In the genomic region with DNA sequence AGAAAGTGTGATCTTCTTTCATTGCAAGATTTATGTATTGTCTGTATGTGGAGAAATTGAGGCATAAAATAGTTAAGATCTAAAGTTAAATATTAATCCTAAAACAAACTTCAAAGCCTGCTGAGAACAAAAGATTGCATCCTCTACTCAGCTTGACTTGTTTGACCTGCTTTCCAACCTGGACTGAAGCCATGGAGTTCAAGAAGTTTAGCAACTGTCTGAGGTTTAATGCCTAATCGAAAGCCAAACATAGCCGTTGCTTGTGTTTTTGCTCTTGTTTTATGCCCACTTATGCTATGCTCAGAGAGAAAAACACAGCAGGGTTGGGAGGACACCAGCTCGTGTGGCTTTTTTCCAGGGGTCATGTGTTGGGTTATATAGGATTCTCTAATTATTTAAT, we compare ENCODE assay signal across 1 cellular context.
TF ChIP-seq lines count a peak whose summit lies in the region.

No MANE protein-coding gene starts in this region.

TF ChIP-seq in HepG2, 621 proteins besides CTCF, POLR2A, EP300 and RAD21 (continued from another document and continues in another):
- TF ChIP-seq, protein P1, sequence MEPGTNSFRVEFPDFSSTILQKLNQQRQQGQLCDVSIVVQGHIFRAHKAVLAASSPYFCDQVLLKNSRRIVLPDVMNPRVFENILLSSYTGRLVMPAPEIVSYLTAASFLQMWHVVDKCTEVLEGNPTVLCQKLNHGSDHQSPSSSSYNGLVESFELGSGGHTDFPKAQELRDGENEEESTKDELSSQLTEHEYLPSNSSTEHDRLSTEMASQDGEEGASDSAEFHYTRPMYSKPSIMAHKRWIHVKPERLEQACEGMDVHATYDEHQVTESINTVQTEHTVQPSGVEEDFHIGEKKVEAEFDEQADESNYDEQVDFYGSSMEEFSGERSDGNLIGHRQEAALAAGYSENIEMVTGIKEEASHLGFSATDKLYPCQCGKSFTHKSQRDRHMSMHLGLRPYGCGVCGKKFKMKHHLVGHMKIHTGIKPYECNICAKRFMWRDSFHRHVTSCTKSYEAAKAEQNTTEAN (CRISPR knock-in tag; conservative IDR thresholded peaks at IDR 0.05), result no peak
- TF ChIP-seq ESRRA (CRISPR knock-in tag; IDR thresholded peaks at IDR 0.05; ENCODE audit: low read depth) (no peak), EHMT2 (IDR thresholded peaks at IDR 0.05; ENCODE audit: borderline replicate concordance, low read depth, low read length) (0 out of 2 replicates have a peak, but pooled peaks have one; percentile 36), JUND (CRISPR knock-in tag; IDR thresholded peaks at IDR 0.05) (no peak), CEBPB (IDR thresholded peaks at IDR 0.05; ENCODE audit: borderline replicate concordance, low read depth, low read length) (peak; percentile 41; the same call in 1 of the 2 replicates), FOXK1 (CRISPR knock-in tag; IDR thresholded peaks at IDR 0.05; ENCODE audit: borderline replicate concordance, low read depth) (no peak), ZNF510 (CRISPR knock-in tag; IDR thresholded peaks at IDR 0.05; ENCODE audit: low read depth) (no peak), NCOA5 (CRISPR knock-in tag; IDR thresholded peaks at IDR 0.05) (no peak), U2AF2 (IDR thresholded peaks at IDR 0.05; ENCODE audit: low read depth, low read length) (no peak), NFYC (CRISPR knock-in tag; IDR thresholded peaks at IDR 0.05) (no peak), ZNF136 (CRISPR knock-in tag; IDR thresholded peaks at IDR 0.05; ENCODE audit: low read depth) (no peak), ZNF891 (CRISPR knock-in tag; IDR thresholded peaks at IDR 0.05) (no peak), POLR2AphosphoS5 (IDR thresholded peaks at IDR 0.05; ENCODE audit: low read depth, low read length) (no peak), ZNF20 (CRISPR knock-in tag; IDR thresholded peaks at IDR 0.05) (no peak), ZNF367 (CRISPR knock-in tag; IDR thresholded peaks at IDR 0.05; ENCODE audit: borderline replicate concordance) (no peak), ATM (IDR thresholded peaks at IDR 0.05; ENCODE audit: borderline replicate concordance) (no peak), STAT5B (CRISPR knock-in tag; IDR thresholded peaks at IDR 0.05) (no peak), RXRB (CRISPR knock-in tag; IDR thresholded peaks at IDR 0.05; ENCODE audit: borderline replicate concordance) (0 out of 2 replicates have a peak, but pooled peaks have one; percentile 13), MTF2 (CRISPR knock-in tag; IDR thresholded peaks at IDR 0.05; ENCODE audit: borderline replicate concordance) (no peak), SETDB1 (CRISPR knock-in tag; IDR thresholded peaks at IDR 0.05; ENCODE audit: borderline replicate concordance) (no peak), ZNF724P (CRISPR knock-in tag; IDR thresholded peaks at IDR 0.05; ENCODE audit: borderline replicate concordance) (no peak), BHLHE40 (IDR thresholded peaks at IDR 0.05; ENCODE audit: low read length) (no peak), ZNF335 (CRISPR knock-in tag; IDR thresholded peaks at IDR 0.05) (no peak), ZNF260 (CRISPR knock-in tag; IDR thresholded peaks at IDR 0.05; ENCODE audit: borderline replicate concordance, low read depth) (no peak), ZC3H13 (CRISPR knock-in tag; IDR thresholded peaks at IDR 0.05) (no peak), ZNF331 (CRISPR knock-in tag; IDR thresholded peaks at IDR 0.05) (0 out of 2 replicates have a peak, but pooled peaks have one; percentile 11), ZNF205 (CRISPR knock-in tag; IDR thresholded peaks at IDR 0.05) (no peak), SOX5 (CRISPR knock-in tag; IDR thresholded peaks at IDR 0.05; ENCODE audit: borderline replicate concordance) (peak; percentile 96), CBFB (CRISPR knock-in tag; IDR thresholded peaks at IDR 0.05) (no peak), ZNF772 (CRISPR knock-in tag; IDR thresholded peaks at IDR 0.05) (no peak), ZNF792 (CRISPR knock-in tag; IDR thresholded peaks at IDR 0.05) (no peak), MED1 (CRISPR knock-in tag; IDR thresholded peaks at IDR 0.05) (0 out of 2 replicates have a peak, but pooled peaks have one; percentile 14), ZSCAN25 (CRISPR knock-in tag; IDR thresholded peaks at IDR 0.05) (no peak), CREB1 (IDR thresholded peaks at IDR 0.05) (no peak), CREB1 (CRISPR knock-in tag; IDR thresholded peaks at IDR 0.05) (0 out of 2 replicates have a peak, but pooled peaks have one; percentile 17), SMAD3 (CRISPR knock-in tag; IDR thresholded peaks at IDR 0.05) (no peak), ZNF383 (CRISPR knock-in tag; IDR thresholded peaks at IDR 0.05; ENCODE audit: borderline replicate concordance) (no peak), ZNF644 (CRISPR knock-in tag; IDR thresholded peaks at IDR 0.05; ENCODE audit: low read depth) (peak; percentile 53; the same call in 1 of the 2 replicates), ZNF333 (CRISPR knock-in tag; IDR thresholded peaks at IDR 0.05; ENCODE audit: borderline replicate concordance) (no peak), ZFP37 (CRISPR knock-in tag; IDR thresholded peaks at IDR 0.05; ENCODE audit: borderline replicate concordance) (no peak), ZMYM3 (CRISPR knock-in tag; IDR thresholded peaks at IDR 0.05) (no peak), ZNF746 (CRISPR knock-in tag; IDR thresholded peaks at IDR 0.05) (no peak), ZNF773 (CRISPR knock-in tag; IDR thresholded peaks at IDR 0.05; ENCODE audit: borderline replicate concordance) (no peak), SMARCC2 (IDR thresholded peaks at IDR 0.05) (no peak), GATAD1 (CRISPR knock-in tag; IDR thresholded peaks at IDR 0.05) (no peak)
- TF ChIP-seq, protein P2, sequence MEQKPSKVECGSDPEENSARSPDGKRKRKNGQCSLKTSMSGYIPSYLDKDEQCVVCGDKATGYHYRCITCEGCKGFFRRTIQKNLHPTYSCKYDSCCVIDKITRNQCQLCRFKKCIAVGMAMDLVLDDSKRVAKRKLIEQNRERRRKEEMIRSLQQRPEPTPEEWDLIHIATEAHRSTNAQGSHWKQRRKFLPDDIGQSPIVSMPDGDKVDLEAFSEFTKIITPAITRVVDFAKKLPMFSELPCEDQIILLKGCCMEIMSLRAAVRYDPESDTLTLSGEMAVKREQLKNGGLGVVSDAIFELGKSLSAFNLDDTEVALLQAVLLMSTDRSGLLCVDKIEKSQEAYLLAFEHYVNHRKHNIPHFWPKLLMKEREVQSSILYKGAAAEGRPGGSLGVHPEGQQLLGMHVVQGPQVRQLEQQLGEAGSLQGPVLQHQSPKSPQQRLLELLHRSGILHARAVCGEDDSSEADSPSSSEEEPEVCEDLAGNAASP (CRISPR knock-in tag; IDR thresholded peaks at IDR 0.05; ENCODE audit: borderline replicate concordance), result peak; percentile 45; the same call in 1 of the 2 replicates
- TF ChIP-seq, protein P3, sequence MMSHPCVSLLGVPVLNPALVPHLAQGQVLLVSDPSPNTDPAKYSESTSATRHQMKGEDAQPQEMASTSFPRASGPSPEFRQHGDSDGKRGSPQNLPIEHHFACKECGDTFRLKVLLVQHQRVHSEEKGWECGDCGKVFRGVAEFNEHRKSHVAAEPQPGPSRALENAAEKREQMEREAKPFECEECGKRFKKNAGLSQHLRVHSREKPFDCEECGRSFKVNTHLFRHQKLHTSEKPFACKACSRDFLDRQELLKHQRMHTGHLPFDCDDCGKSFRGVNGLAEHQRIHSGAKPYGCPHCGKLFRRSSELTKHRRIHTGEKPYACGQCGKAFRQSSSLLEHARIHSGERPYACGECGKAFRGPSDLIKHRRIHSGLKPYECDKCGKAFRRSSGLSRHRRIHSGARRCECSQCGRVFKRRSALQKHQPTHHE (CRISPR knock-in tag; IDR thresholded peaks at IDR 0.05; ENCODE audit: borderline replicate concordance), result no peak
- TF ChIP-seq, protein P4, sequence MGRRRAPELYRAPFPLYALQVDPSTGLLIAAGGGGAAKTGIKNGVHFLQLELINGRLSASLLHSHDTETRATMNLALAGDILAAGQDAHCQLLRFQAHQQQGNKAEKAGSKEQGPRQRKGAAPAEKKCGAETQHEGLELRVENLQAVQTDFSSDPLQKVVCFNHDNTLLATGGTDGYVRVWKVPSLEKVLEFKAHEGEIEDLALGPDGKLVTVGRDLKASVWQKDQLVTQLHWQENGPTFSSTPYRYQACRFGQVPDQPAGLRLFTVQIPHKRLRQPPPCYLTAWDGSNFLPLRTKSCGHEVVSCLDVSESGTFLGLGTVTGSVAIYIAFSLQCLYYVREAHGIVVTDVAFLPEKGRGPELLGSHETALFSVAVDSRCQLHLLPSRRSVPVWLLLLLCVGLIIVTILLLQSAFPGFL (CRISPR knock-in tag; IDR thresholded peaks at IDR 0.05), result no peak
- TF ChIP-seq, protein P5, sequence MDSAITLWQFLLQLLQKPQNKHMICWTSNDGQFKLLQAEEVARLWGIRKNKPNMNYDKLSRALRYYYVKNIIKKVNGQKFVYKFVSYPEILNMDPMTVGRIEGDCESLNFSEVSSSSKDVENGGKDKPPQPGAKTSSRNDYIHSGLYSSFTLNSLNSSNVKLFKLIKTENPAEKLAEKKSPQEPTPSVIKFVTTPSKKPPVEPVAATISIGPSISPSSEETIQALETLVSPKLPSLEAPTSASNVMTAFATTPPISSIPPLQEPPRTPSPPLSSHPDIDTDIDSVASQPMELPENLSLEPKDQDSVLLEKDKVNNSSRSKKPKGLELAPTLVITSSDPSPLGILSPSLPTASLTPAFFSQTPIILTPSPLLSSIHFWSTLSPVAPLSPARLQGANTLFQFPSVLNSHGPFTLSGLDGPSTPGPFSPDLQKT (CRISPR knock-in tag; IDR thresholded peaks at IDR 0.05; ENCODE audit: borderline replicate concordance), result no peak
- TF ChIP-seq, protein P6, sequence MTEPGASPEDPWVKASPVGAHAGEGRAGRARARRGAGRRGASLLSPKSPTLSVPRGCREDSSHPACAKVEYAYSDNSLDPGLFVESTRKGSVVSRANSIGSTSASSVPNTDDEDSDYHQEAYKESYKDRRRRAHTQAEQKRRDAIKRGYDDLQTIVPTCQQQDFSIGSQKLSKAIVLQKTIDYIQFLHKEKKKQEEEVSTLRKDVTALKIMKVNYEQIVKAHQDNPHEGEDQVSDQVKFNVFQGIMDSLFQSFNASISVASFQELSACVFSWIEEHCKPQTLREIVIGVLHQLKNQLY (CRISPR knock-in tag; IDR thresholded peaks at IDR 0.05), result no peak
- TF ChIP-seq, protein P7, sequence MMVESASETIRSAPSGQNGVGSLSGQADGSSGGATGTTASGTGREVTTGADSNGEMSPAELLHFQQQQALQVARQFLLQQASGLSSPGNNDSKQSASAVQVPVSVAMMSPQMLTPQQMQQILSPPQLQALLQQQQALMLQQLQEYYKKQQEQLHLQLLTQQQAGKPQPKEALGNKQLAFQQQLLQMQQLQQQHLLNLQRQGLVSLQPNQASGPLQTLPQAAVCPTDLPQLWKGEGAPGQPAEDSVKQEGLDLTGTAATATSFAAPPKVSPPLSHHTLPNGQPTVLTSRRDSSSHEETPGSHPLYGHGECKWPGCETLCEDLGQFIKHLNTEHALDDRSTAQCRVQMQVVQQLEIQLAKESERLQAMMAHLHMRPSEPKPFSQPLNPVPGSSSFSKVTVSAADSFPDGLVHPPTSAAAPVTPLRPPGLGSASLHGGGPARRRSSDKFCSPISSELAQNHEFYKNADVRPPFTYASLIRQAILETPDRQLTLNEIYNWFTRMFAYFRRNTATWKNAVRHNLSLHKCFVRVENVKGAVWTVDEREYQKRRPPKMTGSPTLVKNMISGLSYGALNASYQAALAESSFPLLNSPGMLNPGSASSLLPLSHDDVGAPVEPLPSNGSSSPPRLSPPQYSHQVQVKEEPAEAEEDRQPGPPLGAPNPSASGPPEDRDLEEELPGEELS (CRISPR knock-in tag; IDR thresholded peaks at IDR 0.05), result peak; percentile 44
- TF ChIP-seq, protein P8, sequence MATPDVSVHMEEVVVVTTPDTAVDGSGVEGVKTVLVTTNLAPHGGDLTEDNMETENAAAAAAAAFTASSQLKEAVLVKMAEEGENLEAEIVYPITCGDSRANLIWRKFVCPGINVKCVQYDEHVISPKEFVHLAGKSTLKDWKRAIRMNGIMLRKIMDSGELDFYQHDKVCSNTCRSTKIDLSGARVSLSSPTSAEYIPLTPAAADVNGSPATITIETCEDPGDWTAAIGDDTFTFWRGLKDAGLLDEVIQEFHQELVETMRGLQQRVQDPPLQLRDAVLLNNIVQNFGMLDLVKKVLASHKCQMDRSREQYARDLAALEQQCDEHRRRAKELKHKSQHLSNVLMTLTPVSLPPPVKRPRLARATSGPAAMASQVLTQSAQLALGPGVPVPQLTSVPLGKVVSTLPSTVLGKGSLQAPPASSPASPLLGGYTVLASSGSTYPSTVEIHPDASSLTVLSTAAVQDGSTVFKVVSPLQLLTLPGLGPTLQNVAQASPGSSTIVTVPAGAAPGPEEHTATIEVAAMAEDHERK (CRISPR knock-in tag; IDR thresholded peaks at IDR 0.05; ENCODE audit: low read depth), result no peak
- TF ChIP-seq, protein P9, sequence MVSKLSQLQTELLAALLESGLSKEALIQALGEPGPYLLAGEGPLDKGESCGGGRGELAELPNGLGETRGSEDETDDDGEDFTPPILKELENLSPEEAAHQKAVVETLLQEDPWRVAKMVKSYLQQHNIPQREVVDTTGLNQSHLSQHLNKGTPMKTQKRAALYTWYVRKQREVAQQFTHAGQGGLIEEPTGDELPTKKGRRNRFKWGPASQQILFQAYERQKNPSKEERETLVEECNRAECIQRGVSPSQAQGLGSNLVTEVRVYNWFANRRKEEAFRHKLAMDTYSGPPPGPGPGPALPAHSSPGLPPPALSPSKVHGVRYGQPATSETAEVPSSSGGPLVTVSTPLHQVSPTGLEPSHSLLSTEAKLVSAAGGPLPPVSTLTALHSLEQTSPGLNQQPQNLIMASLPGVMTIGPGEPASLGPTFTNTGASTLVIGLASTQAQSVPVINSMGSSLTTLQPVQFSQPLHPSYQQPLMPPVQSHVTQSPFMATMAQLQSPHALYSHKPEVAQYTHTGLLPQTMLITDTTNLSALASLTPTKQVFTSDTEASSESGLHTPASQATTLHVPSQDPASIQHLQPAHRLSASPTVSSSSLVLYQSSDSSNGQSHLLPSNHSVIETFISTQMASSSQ (IDR thresholded peaks at IDR 0.05; ENCODE audit: low read depth), result peak; percentile 95
- TF ChIP-seq, protein P9 (CRISPR knock-in tag; IDR thresholded peaks at IDR 0.05; ENCODE audit: borderline replicate concordance), result peak; percentile 83; the same call in 1 of the 2 replicates
- TF ChIP-seq, protein P10, sequence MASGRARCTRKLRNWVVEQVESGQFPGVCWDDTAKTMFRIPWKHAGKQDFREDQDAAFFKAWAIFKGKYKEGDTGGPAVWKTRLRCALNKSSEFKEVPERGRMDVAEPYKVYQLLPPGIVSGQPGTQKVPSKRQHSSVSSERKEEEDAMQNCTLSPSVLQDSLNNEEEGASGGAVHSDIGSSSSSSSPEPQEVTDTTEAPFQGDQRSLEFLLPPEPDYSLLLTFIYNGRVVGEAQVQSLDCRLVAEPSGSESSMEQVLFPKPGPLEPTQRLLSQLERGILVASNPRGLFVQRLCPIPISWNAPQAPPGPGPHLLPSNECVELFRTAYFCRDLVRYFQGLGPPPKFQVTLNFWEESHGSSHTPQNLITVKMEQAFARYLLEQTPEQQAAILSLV (CRISPR knock-in tag; IDR thresholded peaks at IDR 0.05; ENCODE audit: borderline replicate concordance), result no peak
